ENCODE assay signal across 18 cellular contexts in the genomic region with DNA sequence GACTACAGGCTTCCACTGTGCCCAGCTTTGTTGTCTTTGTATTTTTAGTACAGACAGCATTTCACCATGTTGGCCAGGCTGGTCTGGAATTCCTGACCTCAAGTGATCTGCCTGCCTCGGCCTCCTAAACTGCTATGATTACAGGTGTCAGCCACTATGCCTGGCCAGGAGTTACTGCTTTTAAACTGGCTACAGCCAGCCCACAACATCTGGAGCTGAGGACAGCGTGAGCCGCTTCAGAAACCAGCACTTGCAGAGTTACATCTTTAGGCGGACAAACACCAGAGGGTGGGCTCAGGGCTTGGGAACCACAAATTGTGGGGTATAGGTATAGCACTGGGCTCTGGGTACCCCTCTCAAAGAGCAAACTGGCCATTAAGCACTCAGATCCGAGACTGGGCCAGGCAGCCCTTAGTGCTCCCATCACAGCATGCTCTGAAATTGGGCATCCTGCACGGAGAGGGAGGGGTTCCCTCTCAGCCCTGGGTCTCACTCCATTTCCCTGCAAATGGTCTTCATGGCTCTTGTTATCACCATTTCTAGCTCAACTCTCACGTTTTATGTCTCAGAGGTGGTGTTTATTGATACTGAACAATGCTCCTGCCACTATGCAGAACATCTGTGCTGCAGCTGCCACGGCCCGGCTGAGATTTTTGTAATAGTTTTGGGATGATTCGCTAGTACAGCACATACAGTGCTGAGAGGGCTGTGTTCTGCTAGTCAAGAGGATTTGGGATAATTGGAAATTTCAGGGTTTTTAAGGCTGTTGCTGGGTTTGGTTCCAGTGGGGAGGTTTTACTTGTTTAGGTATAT.
DNase-seq lines count a peak whose midpoint lies in the region; ATAC-seq and TF ChIP-seq lines count a peak whose summit lies in the region.
"Had no signal": no experiment of that assay in that cellular context is flagged by ENCODE, and none has a peak within 500 bp of the region (broad histone marks: within the 10 kb centered on the region; RNA-seq: fewer than 3 reads in every experiment).

No MANE protein-coding gene starts in this region.

- no peak for ATAC-seq in T-helper 17 cell
- ATAC-seq in foreskin keratinocyte, result peak; percentile 83
- ATAC-seq in sciatic nerve, result peak; percentile 74
- ATAC-seq in HG03097 (IDR thresholded peaks at IDR 0.05; ENCODE audit: low FRiP score, unreplicated experiment), result no peak
- no peak for ATAC-seq in body of pancreas
- ATAC-seq: activated CD8-positive, alpha-beta memory T cell treated with anti-CD3 and anti-CD28 coated beads, Interleukin-2, amount 10 ng/mL, durations not matched to agents 7 days and 5 days had no signal

- no peak for TF ChIP-seq CTCF in foreskin keratinocyte (conservative IDR thresholded peaks at IDR 0.05)
- no peak for TF ChIP-seq CTCF in body of pancreas (IDR thresholded peaks at IDR 0.05)

- H3K4me1 Mint-ChIP-seq in T-helper 17 cell, result peaks cover 2% of the 10 kb centered on the region
- H3K4me1 Mint-ChIP-seq: activated CD8-positive, alpha-beta memory T cell treated with anti-CD3 and anti-CD28 coated beads, Interleukin-2, amount 10 ng/mL, durations not matched to agents 7 days and 5 days; CD4-positive, CD25-positive, alpha-beta regulatory T cell had no signal

- H3K27ac ChIP-seq in foreskin keratinocyte, result no peak overlapping the region
- H3K27ac ChIP-seq in body of pancreas, result no peak overlapping the region

- no peak overlapping the region for H3K4me3 ChIP-seq in body of pancreas
- H3K4me3 ChIP-seq: stomach had no signal

- H3K36me3 Mint-ChIP-seq in T-helper 17 cell (ENCODE audit: low read depth), result no peaks in the 10 kb centered on the region
- H3K36me3 Mint-ChIP-seq: activated CD8-positive, alpha-beta memory T cell treated with anti-CD3 and anti-CD28 coated beads, Interleukin-2, amount 10 ng/mL, durations not matched to agents 7 days and 5 days; CD4-positive, CD25-positive, alpha-beta regulatory T cell had no signal

- no peaks in the 10 kb centered on the region for H3K36me3 ChIP-seq in body of pancreas (replicated peaks in 1 of 2; ENCODE audit: insufficient read depth in 1 of 2, low read depth in 2 of 2)
- H3K36me3 ChIP-seq: stomach had no signal

- H3K27me3 ChIP-seq in foreskin keratinocyte (peaks cover 15% of the 10 kb centered on the region), body of pancreas (no peaks in the 10 kb centered on the region)
- H3K27me3 ChIP-seq: stomach had no signal

- intact Hi-C loops in sciatic nerve (cut with DNase I) (no loop called here), posterior vena cava (cut with DNase I) (no loop called here), body of pancreas (cut with DNase I) (no loop called here)

- H3K27ac Mint-ChIP-seq in T-helper 17 cell, result peak overlapping the region; percentile 2
- H3K27ac Mint-ChIP-seq: activated CD8-positive, alpha-beta memory T cell treated with anti-CD3 and anti-CD28 coated beads, Interleukin-2, amount 10 ng/mL, durations not matched to agents 7 days and 5 days; activated naive CD8-positive, alpha-beta T cell; CD4-positive, CD25-positive, alpha-beta regulatory T cell had no signal

- H3K4me1 ChIP-seq in foreskin keratinocyte, result no peaks in the 10 kb centered on the region
- H3K4me1 ChIP-seq in body of pancreas, result no peaks in the 10 kb centered on the region

- no peak for TF ChIP-seq POLR2A in body of pancreas (IDR thresholded peaks at IDR 0.05)

- no peak overlapping the region for H3K4me3 Mint-ChIP-seq in T-helper 17 cell
- H3K4me3 Mint-ChIP-seq: activated CD8-positive, alpha-beta memory T cell treated with anti-CD3 and anti-CD28 coated beads, Interleukin-2, amount 10 ng/mL, durations not matched to agents 7 days and 5 days; activated naive CD8-positive, alpha-beta T cell; CD4-positive, CD25-positive, alpha-beta regulatory T cell had no signal

- H3K27me3 Mint-ChIP-seq in T-helper 17 cell, result peaks cover 18% of the 10 kb centered on the region
- H3K27me3 Mint-ChIP-seq: activated naive CD8-positive, alpha-beta T cell; CD4-positive, CD25-positive, alpha-beta regulatory T cell had no signal

- DNase-seq in GM04504 (ENCODE audit: low read depth), result peak; percentile 69
- no peak for DNase-seq in T-helper 17 cell
- DNase-seq in foreskin keratinocyte, result peak in 1 of 2 donors; percentile 55
- DNase-seq in sciatic nerve (ENCODE audit: low spot score), result no peak
- no peak for DNase-seq in posterior vena cava (ENCODE audit: low spot score)
- DNase-seq in stimulated activated CD4-positive, alpha-beta T cell treated with anti-CD3 and anti-CD28 coated beads, Interleukin-4, amount 100 ng/mL, for 24 hours, result no peak
- no peak for DNase-seq in body of pancreas
- DNase-seq: activated CD8-positive, alpha-beta memory T cell treated with anti-CD3 and anti-CD28 coated beads, Interleukin-2, amount 10 ng/mL, durations not matched to agents 7 days and 5 days; CD4-positive, CD25-positive, alpha-beta regulatory T cell; GF-D8; KG1; mesendoderm; NCI-H1694; NCI-H524 treated with DMSO at 0.1 percent for 48 hours; SHP77 treated with DMSO at 0.1 percent for 48 hours; stomach had no signal

- H3K9me3 ChIP-seq in T-helper 17 cell (ENCODE audit: control insufficient read depth, low read length, poor library complexity, severe bottlenecking) (no peaks in the 10 kb centered on the region), body of pancreas (peaks cover 0 to 6% (median 0%) of the 10 kb centered on the region in 3 donors)

- 64 to 67% methylated on average over 8 to 10 of the region's 10 CpGs for WGBS in body of pancreas, 2 donors

Comparison
In these comparisons a context has a peak if more than half of its experiments do, and no peak if none do; other contexts are left out.
1. ATAC-seq: peak in foreskin keratinocyte (single experiment) and sciatic nerve (single experiment); none in T-helper 17 cell (single experiment), HG03097 (single experiment) and body of pancreas (single experiment).